8 cellular contexts compared by ENCODE assay signal in genomic region chr11:64342869-64343739, GRCh38. TPM values are rescaled to one million over a fixed set of nuclear protein-coding genes. Genes with fewer than 3 reads are reported as not detected.
DNase-seq lines count a peak whose midpoint lies in the region; ATAC-seq, FAIRE-seq and TF ChIP-seq lines count a peak whose summit lies in the region.

No MANE protein-coding gene starts in this region.

- TF ChIP-seq CTCF in D721Med (IDR thresholded peaks at IDR 0.05; ENCODE audit: insufficient read depth, missing control alignments) (no peak), Peyer's patch (IDR thresholded peaks at IDR 0.05) (no peak), fibroblast of villous mesenchyme (IDR thresholded peaks at IDR 0.05; ENCODE audit: insufficient read depth, low read depth, low read length) (no peak), omental fat pad (IDR thresholded peaks at IDR 0.05) (no peak)

- ATAC-seq in omental fat pad (ENCODE audit: low FRiP score) (no peak), GM19328 (IDR thresholded peaks at IDR 0.05; ENCODE audit: unreplicated experiment) (no peak), GM18861 (IDR thresholded peaks at IDR 0.05; ENCODE audit: unreplicated experiment) (no peak)

- TF ChIP-seq POLR2A in Peyer's patch (IDR thresholded peaks at IDR 0.05): no peak

- H3K9me3 ChIP-seq in Peyer's patch: no peaks in the 10 kb centered on the region

- no peaks in the 10 kb centered on the region for H3K27me3 ChIP-seq in Peyer's patch

- peak; percentile 90 for DNase-seq in D721Med (ENCODE audit: insufficient read length, low spot score)
- DNase-seq in Peyer's patch: peak in 2 of 3 donors; percentile 34 to 44
- DNase-seq in fibroblast of villous mesenchyme (ENCODE audit: low read depth): no peak
- DNase-seq in retina: peak; percentile 15
- no peak for DNase-seq in NCI-H1694 (lab: John Stamatoyannopoulos, UW)
- DNase-seq in omental fat pad (ENCODE audit: low spot score): no peak

- H3K4me3 ChIP-seq in Peyer's patch: peak overlapping the region; percentile 18 to 47 (median 40)
- H3K4me3 ChIP-seq in fibroblast of villous mesenchyme (ENCODE audit: low read depth, low read length): peak overlapping the region; percentile 48

- no peaks in the 10 kb centered on the region for H3K36me3 ChIP-seq in Peyer's patch

- peak overlapping the region in 3 of 4 donors; percentile 58 to 62 (median 62) for H3K27ac ChIP-seq in Peyer's patch

- peaks cover 3 to 26% (median 9%) of the 10 kb centered on the region in 4 donors for H3K4me1 ChIP-seq in Peyer's patch

- FAIRE-seq in D721Med (lab: Jason Lieb, UNC): no peak

RNA-seq across cellular contexts. Expression of gene CCDC88B, which starts 3.1 kb away (rescaled TPM):
- 10 to 100 TPM; 31.7 to 99.0 (median 43.9) TPM for total RNA-seq in Peyer's patch
- total RNA-seq in fibroblast of villous mesenchyme: 1.7 and 3.5 TPM in 2 replicates
- 10 to 100 TPM in 2 of 4 donors, 1 to 10 TPM in 2; 6.2 to 24.1 (median 10.3) TPM for total RNA-seq in omental fat pad

RNA-seq across cellular contexts. Expression of gene RPS6KA4, which starts 15.9 kb away (rescaled TPM):
- total RNA-seq in Peyer's patch (10 to 100 TPM; 27.8 to 95.7 (median 40.1) TPM), fibroblast of villous mesenchyme (35.8 and 48.0 TPM in 2 replicates), omental fat pad (10 to 100 TPM; 15.7 to 64.2 (median 28.1) TPM)

RNA-seq across cellular contexts. Expression of gene PRDX5, which starts 25.2 kb away (rescaled TPM):
- total RNA-seq in Peyer's patch (100 to 1,000 TPM; 202 to 345 (median 268) TPM), fibroblast of villous mesenchyme (211 and 230 TPM in 2 replicates), omental fat pad (100 to 1,000 TPM; 174 to 263 (median 238) TPM)

RNA-seq across cellular contexts. Expression of gene TRMT112, which starts 25.7 kb away (rescaled TPM):
- total RNA-seq in Peyer's patch (100 to 1,000 TPM in 1 of 4 donors, 10 to 100 TPM in 3; 55.3 to 163 (median 63.1) TPM), fibroblast of villous mesenchyme (144 and 155 TPM in 2 replicates), omental fat pad (100 to 1,000 TPM; 180 to 263 (median 215) TPM)

RNA-seq across cellular contexts. Expression of gene ESRRA, which starts 37.8 kb away (rescaled TPM):
- 100 to 1,000 TPM; 151 to 460 (median 341) TPM for total RNA-seq in Peyer's patch
- 19.3 and 23.3 TPM in 2 replicates for total RNA-seq in fibroblast of villous mesenchyme
- total RNA-seq in omental fat pad: 10 to 100 TPM; 32.1 to 50.8 (median 44.6) TPM

Comparison
In these comparisons a context has a peak if more than half of its experiments do, and no peak if none do; other contexts are left out.
1. DNase-seq: peak in D721Med (single experiment), Peyer's patch (2 of 3) and retina (single experiment); none in fibroblast of villous mesenchyme (single experiment), NCI-H1694 (single experiment) and omental fat pad (single experiment).